In genomic region chr7:130942211-130942964, GRCh38 we compare ENCODE assay signal across 8 cellular contexts.
DNase-seq lines count a peak whose midpoint lies in the region; ATAC-seq and TF ChIP-seq lines count a peak whose summit lies in the region.

No MANE protein-coding gene starts in this region.

- peaks cover 83% of the 10 kb centered on the region for H3K4me1 Mint-ChIP-seq in activated CD4-positive, alpha-beta T cell treated with anti-CD3 and anti-CD28 coated beads, Interleukin-2, amount 10 ng/mL, durations not matched to agents 7 days and 5 days

- intact Hi-C loops in tibial artery (cut with DNase I; ENCODE audit: low total_unique reads): no loop called here

- peak overlapping the region in 1 of 2 donors; percentile 24 for H3K4me3 ChIP-seq in tibial artery

- H3K36me3 ChIP-seq in tibial artery: peaks cover 0 to 12% (median 0%) of the 10 kb centered on the region in 3 donors

- no peaks in the 10 kb centered on the region for H3K27me3 ChIP-seq in tibial artery

- peaks cover 72% of the 10 kb centered on the region for H3K36me3 Mint-ChIP-seq in activated CD4-positive, alpha-beta T cell treated with anti-CD3 and anti-CD28 coated beads, Interleukin-2, amount 10 ng/mL, durations not matched to agents 7 days and 5 days (ENCODE audit: low read depth)
- peaks cover 58 to 79% of the 10 kb centered on the region in 2 donors for H3K36me3 Mint-ChIP-seq in activated naive CD4-positive, alpha-beta T cell treated with anti-CD3 and anti-CD28 coated beads, Interleukin-2, amount 50 U/mL, for 72 hours

- H3K27ac ChIP-seq in tibial artery: peak overlapping the region; percentile 42 to 63

- H3K27ac Mint-ChIP-seq in activated CD4-positive, alpha-beta T cell treated with anti-CD3 and anti-CD28 coated beads, Interleukin-2, amount 10 ng/mL, durations not matched to agents 7 days and 5 days: peak overlapping the region; percentile 79
- H3K27ac Mint-ChIP-seq in activated naive CD4-positive, alpha-beta T cell treated with anti-CD3 and anti-CD28 coated beads, Interleukin-2, amount 50 U/mL, for 72 hours: peak overlapping the region; percentile 86 to 92

- no peaks in the 10 kb centered on the region for H3K9me3 ChIP-seq in tibial artery

- TF ChIP-seq CTCF in tibial artery (IDR thresholded peaks at IDR 0.05): no peak

- no peak for DNase-seq in activated CD4-positive, alpha-beta T cell treated with anti-CD3 and anti-CD28 coated beads, Interleukin-2, amount 10 ng/mL, durations not matched to agents 7 days and 5 days
- no peak for DNase-seq in activated CD4-positive, alpha-beta T cell treated with anti-CD3 and anti-CD28 coated beads for 1 hour
- DNase-seq in activated naive CD4-positive, alpha-beta T cell treated with anti-CD3 and anti-CD28 coated beads, Interleukin-2, amount 50 U/mL, for 72 hours (ENCODE audit: low spot score in 2 of 2): no peak
- DNase-seq in iris pigment epithelial cell (ENCODE audit: low read depth) (peak; percentile 97), tibial artery (peak in 1 of 2 donors; percentile 67), NCI-H446 (lab: John Stamatoyannopoulos, UW) (no peak)

- POLR2A ChIA-PET in activated CD4-positive, alpha-beta T cell treated with anti-CD3 and anti-CD28 coated beads, Interleukin-2, amount 10 ng/mL, durations not matched to agents 7 days and 5 days (lab: Charles Lee): no interaction called here

- no peaks in the 10 kb centered on the region for H3K9me3 Mint-ChIP-seq in activated CD4-positive, alpha-beta T cell treated with anti-CD3 and anti-CD28 coated beads, Interleukin-2, amount 10 ng/mL, durations not matched to agents 7 days and 5 days
- H3K9me3 Mint-ChIP-seq in activated naive CD4-positive, alpha-beta T cell treated with anti-CD3 and anti-CD28 coated beads, Interleukin-2, amount 50 U/mL, for 72 hours: no peaks in the 10 kb centered on the region

- ATAC-seq in activated naive CD4-positive, alpha-beta T cell treated with anti-CD3 and anti-CD28 coated beads, Interleukin-2, amount 50 U/mL, for 72 hours: peak in 1 of 2 donors; percentile 11
- no peak for ATAC-seq in GM21360 (IDR thresholded peaks at IDR 0.05; ENCODE audit: unreplicated experiment)
- ATAC-seq in GM21529 (IDR thresholded peaks at IDR 0.05; ENCODE audit: unreplicated experiment): no peak

- peak overlapping the region; percentile 62 for H3K4me3 Mint-ChIP-seq in activated CD4-positive, alpha-beta T cell treated with anti-CD3 and anti-CD28 coated beads, Interleukin-2, amount 10 ng/mL, durations not matched to agents 7 days and 5 days

- peaks cover 0 to 94% (median 32%) of the 10 kb centered on the region in 4 donors for H3K4me1 ChIP-seq in tibial artery

- CTCF ChIA-PET in activated CD4-positive, alpha-beta T cell treated with anti-CD3 and anti-CD28 coated beads, Interleukin-2, amount 10 ng/mL, durations not matched to agents 7 days and 5 days (lab: Charles Lee): interaction anchor here (1.3 kb wide), 1 partner anchor 10 kb away, joined by 3 read pairs; no protein-coding TSS in a partner anchor

- no peaks in the 10 kb centered on the region for H3K27me3 Mint-ChIP-seq in activated CD4-positive, alpha-beta T cell treated with anti-CD3 and anti-CD28 coated beads, Interleukin-2, amount 10 ng/mL, durations not matched to agents 7 days and 5 days
